In the genomic region with DNA sequence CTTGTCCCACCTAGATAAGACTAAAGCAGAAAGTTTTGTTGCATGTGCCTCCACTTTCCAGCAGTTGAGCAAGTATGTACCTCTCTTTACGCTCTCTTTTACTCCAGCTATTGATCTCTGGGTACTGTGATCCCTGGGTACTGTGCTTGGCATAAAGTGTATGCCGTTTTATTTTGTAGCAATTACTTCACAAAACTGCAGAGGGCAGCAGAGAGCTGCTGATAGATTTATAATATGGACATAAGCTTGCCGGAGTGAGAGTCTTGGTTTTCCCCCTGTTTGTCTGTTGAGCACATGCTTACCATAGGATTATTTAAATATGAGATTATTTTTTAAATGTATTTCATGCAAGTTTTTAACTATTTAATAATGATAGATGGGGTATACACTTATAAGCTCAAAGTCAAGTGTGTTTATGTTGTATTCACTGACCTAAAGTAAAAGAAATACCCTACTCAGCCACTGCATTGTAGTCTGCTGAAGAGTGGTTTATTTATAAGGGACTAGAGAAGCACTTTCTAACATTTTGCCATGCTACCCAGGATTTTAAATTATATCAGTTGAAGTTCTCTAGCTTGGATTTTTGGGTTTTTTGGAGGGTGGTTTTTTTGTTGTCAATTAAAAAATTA, we compare ENCODE assay signal across 8 cellular contexts. TPM values are rescaled to one million over a fixed set of nuclear protein-coding genes. Genes with fewer than 3 reads are reported as not detected.
DNase-seq lines count a peak whose midpoint lies in the region; ATAC-seq lines count a peak whose summit lies in the region.

No MANE protein-coding gene starts in this region.

- no peak overlapping the region for H3K18ac ChIP-seq in mesenchymal stem cell (ENCODE audit: low read depth in 1 of 2, low read length in 2 of 2)

- H3K4me3 Mint-ChIP-seq in stimulated activated naive CD8-positive, alpha-beta T cell treated with anti-CD3 and anti-CD28 coated beads, Interleukin-15, amount 100 ng/mL, for 72 hours: no peak overlapping the region

- peak; percentile 17 for DNase-seq in COR-L47 (lab: John Stamatoyannopoulos, UW)
- DNase-seq in NCI-H446 (lab: John Stamatoyannopoulos, UW): peak; percentile 36 to 74
- peak; percentile 41 to 69 for DNase-seq in activated CD4-positive, alpha-beta T cell treated with anti-CD3 and anti-CD28 coated beads for 4 hours
- peak; percentile 27 for DNase-seq in effector CD8-positive, alpha-beta T cell (lab: John Stamatoyannopoulos, UW)
- peak; percentile 77 for DNase-seq in mesenchymal stem cell
- peak; percentile 43 to 56 for DNase-seq in stimulated activated naive CD8-positive, alpha-beta T cell treated with anti-CD3 and anti-CD28 coated beads, Interleukin-15, amount 100 ng/mL, for 72 hours

- H3K23ac ChIP-seq in mesenchymal stem cell (ENCODE audit: low read length in 2 of 2): no peak overlapping the region

- H3K4me1 ChIP-seq in mesenchymal stem cell (ENCODE audit: control insufficient read depth, insufficient read depth, low read depth, low read length): no peaks in the 10 kb centered on the region

- no peak overlapping the region for H3K27ac Mint-ChIP-seq in stimulated activated naive CD8-positive, alpha-beta T cell treated with anti-CD3 and anti-CD28 coated beads, Interleukin-15, amount 100 ng/mL, for 72 hours

- no peak overlapping the region for H4K8ac ChIP-seq in mesenchymal stem cell (ENCODE audit: low read length)

- no peak overlapping the region for H3K4me2 ChIP-seq in mesenchymal stem cell (ENCODE audit: low read length, poor library complexity, severe bottlenecking)

- H2BK5ac ChIP-seq in mesenchymal stem cell (ENCODE audit: low read depth, low read length, poor library complexity, severe bottlenecking): no peak overlapping the region

- peak; percentile 89 for ATAC-seq in GM19372 (IDR thresholded peaks at IDR 0.05; ENCODE audit: low read depth, unreplicated experiment)
- peak; percentile 71 for ATAC-seq in HG03439 (IDR thresholded peaks at IDR 0.05; ENCODE audit: unreplicated experiment)
- peak; percentile 87 for ATAC-seq in stimulated activated naive CD8-positive, alpha-beta T cell treated with anti-CD3 and anti-CD28 coated beads, Interleukin-15, amount 100 ng/mL, for 72 hours

- H2BK15ac ChIP-seq in mesenchymal stem cell (ENCODE audit: low read depth, poor library complexity, severe bottlenecking): no peak overlapping the region

- no peaks in the 10 kb centered on the region for H3K27me3 ChIP-seq in mesenchymal stem cell (ENCODE audit: control insufficient read depth in 1 of 2, insufficient read depth in 1 of 2, low read length in 2 of 2)

- H3K9me3 ChIP-seq in mesenchymal stem cell (ENCODE audit: control insufficient read depth, low read length): no peaks in the 10 kb centered on the region

- no peak overlapping the region for H2BK120ac ChIP-seq in mesenchymal stem cell (ENCODE audit: low read depth, low read length)

- no peak overlapping the region for H4K91ac ChIP-seq in mesenchymal stem cell (ENCODE audit: low read length)

- H3K4ac ChIP-seq in mesenchymal stem cell (ENCODE audit: low read depth in 1 of 2, low read length in 2 of 2): no peak overlapping the region

- no peak overlapping the region for H2AFZ ChIP-seq in mesenchymal stem cell (ENCODE audit: low read depth, low read length)

- H3K36me3 ChIP-seq in mesenchymal stem cell (ENCODE audit: control insufficient read depth in 1 of 2, insufficient read depth in 2 of 2, low read depth in 1 of 2, low read length in 2 of 2): peaks cover 7 to 29% of the 10 kb centered on the region in 2 experiments

- WGBS in mesenchymal stem cell: 0% methylated on average over 1 of the region's 3 CpGs

- no peaks in the 10 kb centered on the region for H3K9me3 Mint-ChIP-seq in stimulated activated naive CD8-positive, alpha-beta T cell treated with anti-CD3 and anti-CD28 coated beads, Interleukin-15, amount 100 ng/mL, for 72 hours

- H3K4me1 Mint-ChIP-seq in stimulated activated naive CD8-positive, alpha-beta T cell treated with anti-CD3 and anti-CD28 coated beads, Interleukin-15, amount 100 ng/mL, for 72 hours: peaks cover 17% of the 10 kb centered on the region

- no peak overlapping the region for H3K14ac ChIP-seq in mesenchymal stem cell (ENCODE audit: low read length in 2 of 2)

- H2BK12ac ChIP-seq in mesenchymal stem cell (ENCODE audit: low read length in 2 of 2): no peak overlapping the region

- H3K4me3 ChIP-seq in mesenchymal stem cell (ENCODE audit: insufficient read depth in 1 of 2, low read depth in 1 of 2, low read length in 2 of 2): no peak overlapping the region

- peak overlapping the region; percentile 16 for H3K9ac ChIP-seq in mesenchymal stem cell (ENCODE audit: low read length)

- no peak overlapping the region for H3K27ac ChIP-seq in mesenchymal stem cell (ENCODE audit: low read length, poor library complexity, severe bottlenecking)

- no peak overlapping the region for H2AK5ac ChIP-seq in mesenchymal stem cell (ENCODE audit: low read length, severe bottlenecking)

- H3K27me3 Mint-ChIP-seq in stimulated activated naive CD8-positive, alpha-beta T cell treated with anti-CD3 and anti-CD28 coated beads, Interleukin-15, amount 100 ng/mL, for 72 hours: no peaks in the 10 kb centered on the region

- H3K79me1 ChIP-seq in mesenchymal stem cell (replicated peaks; ENCODE audit: low read length, poor library complexity, severe bottlenecking): peaks cover 23% of the 10 kb centered on the region

RNA-seq across cellular contexts. Expression of a gene that starts 13.0 kb away (rescaled TPM):
- 73.4 TPM for polyA plus RNA-seq in mesenchymal stem cell (2013, experiment 1 of 2)
- polyA plus RNA-seq in mesenchymal stem cell (2013, experiment 2 of 2): 76.3 TPM

Comparison
In these comparisons a context has a peak if more than half of its experiments do, and no peak if none do; other contexts are left out.
1. DNase-seq: peak in every context shown above with its lines; median percentile 77 in mesenchymal stem cell; 55 in NCI-H446; 55 in activated CD4-positive, alpha-beta T cell treated with anti-CD3 and anti-CD28 coated beads for 4 hours; 50 in stimulated activated naive CD8-positive, alpha-beta T cell treated with anti-CD3 and anti-CD28 coated beads, Interleukin-15, amount 100 ng/mL, for 72 hours; 27 in effector CD8-positive, alpha-beta T cell; 17 in COR-L47.